Comparison of ENCODE assay signal across 10 cellular contexts in the genomic region with DNA sequence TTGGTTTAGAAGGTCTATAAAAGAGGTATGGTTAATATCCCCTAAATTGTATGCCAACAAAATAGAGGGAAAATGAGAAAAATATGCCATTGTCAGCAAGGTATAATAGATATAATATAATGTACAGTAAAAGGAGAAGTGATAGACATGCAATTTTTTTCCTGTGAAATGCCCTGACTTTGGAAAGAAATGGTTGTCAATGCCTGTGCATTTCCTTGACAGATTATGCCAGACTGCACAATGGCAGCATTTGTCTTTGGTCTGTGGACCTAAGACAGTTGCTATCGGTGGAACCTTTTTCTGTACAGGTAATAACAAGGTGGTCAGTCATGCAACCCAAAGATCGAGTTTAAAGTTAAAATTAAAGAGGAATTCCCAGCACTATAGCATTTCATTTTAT.
"Had no signal": no experiment of that assay in that cellular context is flagged by ENCODE, and none has a peak within 500 bp of the region (broad histone marks: within the 10 kb centered on the region; RNA-seq: fewer than 3 reads in every experiment).

No MANE protein-coding gene starts in this region.

- FAIRE-seq: H1, H54 had no signal

- DNase-seq: GM23248, GOT3, H7, H9, HCEC 1CT, HFFc6 had no signal

- H3K27ac ChIP-seq: GM23248 had no signal

- H2AFZ ChIP-seq: GM23248, GM23338 had no signal

- H3K4me1 ChIP-seq: HAP-1 had no signal

- H3K4me3 ChIP-seq: GM23248, GM23338, HAP-1 had no signal

- H3K9ac ChIP-seq: GM23248 had no signal

- H3K36me3 ChIP-seq: HAP-1 had no signal

- H3K4me2 ChIP-seq: GM23338 had no signal

- H3K9me3 ChIP-seq: HAP-1 had no signal
